Comparison of ENCODE assay signal across 1 cellular context in genomic region chrX:149961572-149961971, GRCh38.
TF ChIP-seq lines count a peak whose summit lies in the region.

No MANE protein-coding gene starts in this region.

TF ChIP-seq in HepG2, 621 proteins besides CTCF, POLR2A, EP300 and RAD21 (continued from another document):
- TF ChIP-seq TBL1XR1 (IDR thresholded peaks at IDR 0.05; ENCODE audit: borderline replicate concordance, low read length, partially characterized antibody) (no peak), ZFP36L2 (CRISPR knock-in tag; IDR thresholded peaks at IDR 0.05) (no peak), ZBTB33 (CRISPR knock-in tag; IDR thresholded peaks at IDR 0.05) (no peak), RNF219 (CRISPR knock-in tag; IDR thresholded peaks at IDR 0.05) (no peak), PCBP2 (optimal IDR thresholded peaks at IDR 0.05; ENCODE audit: low read depth, low read length, poor library complexity, severe bottlenecking) (no peak), PCBP1 (IDR thresholded peaks at IDR 0.05; ENCODE audit: borderline replicate concordance, low read depth, low read length) (no peak), HNF1B (CRISPR knock-in tag; IDR thresholded peaks at IDR 0.05) (no peak), ZC3H4 (CRISPR knock-in tag; IDR thresholded peaks at IDR 0.05; ENCODE audit: borderline replicate concordance) (no peak), ZNF713 (CRISPR knock-in tag; IDR thresholded peaks at IDR 0.05) (no peak)
